ENCODE assay signal across 12 cellular contexts in genomic region chr2:211157211-211157610, GRCh38.
"Had no signal": no experiment of that assay in that cellular context is flagged by ENCODE, and none has a peak within 500 bp of the region (broad histone marks: within the 10 kb centered on the region; RNA-seq: fewer than 3 reads in every experiment).

No MANE protein-coding gene starts in this region.

- H3K9me3 ChIP-seq: lower lobe of right lung, sigmoid colon, testis, uterus had no signal

- H3K27ac ChIP-seq: foreskin keratinocyte, lower lobe of right lung, neural progenitor cell, sigmoid colon, testis, uterus had no signal

- H2AFZ ChIP-seq: neural progenitor cell had no signal

- H3K4me1 Mint-ChIP-seq: naive thymus-derived CD8-positive, alpha-beta T cell; neural progenitor cell; stimulated activated naive B cell treated with anti-CD40 and anti-IgM and Interleukin-4, amounts not matched to agents 10 μg/mL and 1 μg/mL and 100 μg/mL, for 72 hours had no signal

- H3K4me1 ChIP-seq: foreskin keratinocyte, lower lobe of right lung, neural progenitor cell, sigmoid colon, testis, uterus had no signal

- H3K9ac ChIP-seq: neural progenitor cell had no signal

- H3K4me3 ChIP-seq: lower lobe of right lung, neural progenitor cell, sigmoid colon, testis, uterus had no signal

- H3K4me2 ChIP-seq: neural progenitor cell had no signal

- H3K27me3 ChIP-seq: foreskin keratinocyte, neural progenitor cell, sigmoid colon, testis, uterus had no signal

- H3K4me3 Mint-ChIP-seq: activated naive CD8-positive, alpha-beta T cell; activated T-cell treated with anti-CD3 and anti-CD28 coated beads, Interleukin-2, amount 50 U/mL, for 4 hours; naive thymus-derived CD8-positive, alpha-beta T cell; neural progenitor cell; stimulated activated naive B cell treated with anti-CD40 and anti-IgM and Interleukin-4, amounts not matched to agents 10 μg/mL and 1 μg/mL and 100 μg/mL, for 72 hours had no signal

- H3K9me3 Mint-ChIP-seq: activated T-cell treated with anti-CD3 and anti-CD28 coated beads, Interleukin-2, amount 50 U/mL, for 4 hours; activated T-helper 2 cell treated with anti-CD3 and anti-CD28 coated beads, Interferon-gamma antibody, Interleukin-2, Interleukin-4, amounts not matched to agents 10 μg/mL and 5 μg/mL and 100 μg/mL, durations not matched to agents 14 hours and 24 hours and 36 hours; naive thymus-derived CD8-positive, alpha-beta T cell; neural progenitor cell; stimulated activated naive B cell treated with anti-CD40 and anti-IgM and Interleukin-4, amounts not matched to agents 10 μg/mL and 1 μg/mL and 100 μg/mL, for 72 hours had no signal

- H3K27ac Mint-ChIP-seq: activated naive CD8-positive, alpha-beta T cell; activated T-helper 2 cell treated with anti-CD3 and anti-CD28 coated beads, Interferon-gamma antibody, Interleukin-2, Interleukin-4, amounts not matched to agents 10 μg/mL and 5 μg/mL and 100 μg/mL, durations not matched to agents 14 hours and 24 hours and 36 hours; naive thymus-derived CD8-positive, alpha-beta T cell; neural progenitor cell; progenitor cell of endocrine pancreas; stimulated activated naive B cell treated with anti-CD40 and anti-IgM and Interleukin-4, amounts not matched to agents 10 μg/mL and 1 μg/mL and 100 μg/mL, for 72 hours had no signal

- H3K36me3 Mint-ChIP-seq: activated naive CD8-positive, alpha-beta T cell; naive thymus-derived CD8-positive, alpha-beta T cell; neural progenitor cell; stimulated activated naive B cell treated with anti-CD40 and anti-IgM and Interleukin-4, amounts not matched to agents 10 μg/mL and 1 μg/mL and 100 μg/mL, for 72 hours had no signal

- H3K27me3 Mint-ChIP-seq: activated naive CD8-positive, alpha-beta T cell; naive thymus-derived CD8-positive, alpha-beta T cell; progenitor cell of endocrine pancreas; stimulated activated naive B cell treated with anti-CD40 and anti-IgM and Interleukin-4, amounts not matched to agents 10 μg/mL and 1 μg/mL and 100 μg/mL, for 72 hours had no signal

- H3K36me3 ChIP-seq: lower lobe of right lung, neural progenitor cell, sigmoid colon, uterus had no signal
